8 cellular contexts compared by ENCODE assay signal in genomic region chr1:151326619-151327222, GRCh38. TPM values are rescaled to one million over a fixed set of nuclear protein-coding genes. Genes with fewer than 3 reads are reported as not detected.
DNase-seq lines count a peak whose midpoint lies in the region; ATAC-seq and TF ChIP-seq lines count a peak whose summit lies in the region.

No MANE protein-coding gene starts in this region.

- TF ChIP-seq CTCF in GM06990 (IDR thresholded peaks at IDR 0.05; ENCODE audit: insufficient read depth, low read length, poor library complexity, severe bottlenecking) (no peak), WI38 (IDR thresholded peaks at IDR 0.05; ENCODE audit: low read depth, low read length) (no peak)

- peak overlapping the region; percentile 3 for H4K8ac ChIP-seq in mesendoderm (ENCODE audit: low read depth, low read length)

- no peak overlapping the region for H2AK5ac ChIP-seq in mesendoderm (ENCODE audit: low read length)

- H4K5ac ChIP-seq in mesendoderm (ENCODE audit: low read length), result no peak overlapping the region

- no CpG with 5 or more reads among the region's 12 CpGs for WGBS in mesendoderm (ENCODE audit: extremely low coverage, insufficient coverage, low lambda C conversion rate)

- H3K9me3 ChIP-seq in KOPT-K1 (ENCODE audit: insufficient read depth, low read length, poor library complexity, severe bottlenecking), result no peaks in the 10 kb centered on the region

- peaks cover 34 to 45% of the 10 kb centered on the region in 2 donors for H3K4me1 Mint-ChIP-seq in effector memory CD8-positive, alpha-beta T cell (ENCODE audit: low read depth in 2 of 2)

- H3K79me1 ChIP-seq in mesendoderm (ENCODE audit: low read length), result peaks cover 8% of the 10 kb centered on the region

- H3K56ac ChIP-seq in mesendoderm (ENCODE audit: low read length), result peak overlapping the region; percentile 85

- H3K36me3 Mint-ChIP-seq in effector memory CD8-positive, alpha-beta T cell (ENCODE audit: insufficient read depth), result peaks cover 32% of the 10 kb centered on the region

- H3K18ac ChIP-seq in mesendoderm (ENCODE audit: low read length), result peak overlapping the region; percentile 34

- H3K9ac ChIP-seq in mesendoderm (ENCODE audit: low read length), result peak overlapping the region; percentile 76

- no peak overlapping the region for H2BK5ac ChIP-seq in mesendoderm (ENCODE audit: low read length)

- peaks cover 8% of the 10 kb centered on the region for H3K36me3 ChIP-seq in GM06990 (ENCODE audit: control insufficient read depth, insufficient read depth, low read length)
- H3K36me3 ChIP-seq in KOPT-K1 (ENCODE audit: insufficient read depth, low read length), result peaks cover 38% of the 10 kb centered on the region
- no peaks in the 10 kb centered on the region for H3K36me3 ChIP-seq in mesendoderm (ENCODE audit: control insufficient read depth, insufficient read depth, low read length)

- peak overlapping the region; percentile 95 to 96 for H3K27ac Mint-ChIP-seq in effector memory CD8-positive, alpha-beta T cell

- no peaks in the 10 kb centered on the region for H3K9me3 Mint-ChIP-seq in effector memory CD8-positive, alpha-beta T cell

- no peak overlapping the region for H2BK120ac ChIP-seq in mesendoderm (ENCODE audit: low read depth, low read length)

- H3K23ac ChIP-seq in mesendoderm (ENCODE audit: low read length), result no peak overlapping the region

- peak overlapping the region; percentile 83 to 94 for H3K4me3 Mint-ChIP-seq in effector memory CD8-positive, alpha-beta T cell

- H3K27me3 ChIP-seq in GM06990 (replicated peaks; ENCODE audit: control insufficient read depth, insufficient read depth, low read length) (no peaks in the 10 kb centered on the region), mesendoderm (ENCODE audit: insufficient read depth, low read length, poor library complexity) (no peaks in the 10 kb centered on the region)

- peak overlapping the region; percentile 95 for H3K4me2 ChIP-seq in mesendoderm (ENCODE audit: low read length)

- H2BK15ac ChIP-seq in mesendoderm (replicated peaks; ENCODE audit: low read depth), result no peak overlapping the region

- H3K4ac ChIP-seq in mesendoderm (ENCODE audit: low read depth, low read length), result no peak overlapping the region

- H3K4me3 ChIP-seq in GM06990 (replicated peaks; ENCODE audit: low read depth, low read length) (peak overlapping the region; percentile 77), WI38 (ENCODE audit: low read depth, low read length) (peak overlapping the region; percentile 62), mesendoderm (ENCODE audit: low read length) (peak overlapping the region; percentile 43)

- H3K27me3 Mint-ChIP-seq in effector memory CD8-positive, alpha-beta T cell, result no peaks in the 10 kb centered on the region

- H3K79me2 ChIP-seq in mesendoderm (ENCODE audit: control insufficient read depth, insufficient read depth, low read length), result peaks cover 7% of the 10 kb centered on the region

- H3K27ac ChIP-seq in KOPT-K1 (ENCODE audit: low read depth, low read length, poor library complexity, severe bottlenecking), result peak overlapping the region; percentile 72
- no peak overlapping the region for H3K27ac ChIP-seq in mesendoderm (ENCODE audit: low read depth, low read length)

- no peak for DNase-seq in GM06990 (ENCODE audit: extremely low read depth, insufficient read length)
- DNase-seq in effector memory CD8-positive, alpha-beta T cell, result peak in 2 of 3 experiments; percentile 36 to 43
- peak; percentile 29 for DNase-seq in mesendoderm
- peak; percentile 73 for DNase-seq in stimulated activated CD8-positive, alpha-beta memory T cell treated with anti-CD3 and anti-CD28 coated beads, Interleukin-4, amount 100 ng/mL, for 48 hours
- no peak for DNase-seq in NCI-H2196 (lab: John Stamatoyannopoulos, UW; ENCODE audit: unreplicated experiment)

- peaks cover 4% of the 10 kb centered on the region for H3K4me1 ChIP-seq in mesendoderm (ENCODE audit: control insufficient read depth, low read depth, low read length)

- peak; percentile 61 for ATAC-seq in GM21529 (IDR thresholded peaks at IDR 0.05; ENCODE audit: unreplicated experiment)
- peak; percentile 49 for ATAC-seq in effector memory CD8-positive, alpha-beta T cell (replicated peaks)

RNA-seq across cellular contexts. Expression of gene PI4KB, which starts 0.5 kb away (rescaled TPM):
- polyA plus RNA-seq in mesendoderm (2013, experiment 1 of 2), result 17.0 TPM
- 17.2 TPM for polyA plus RNA-seq in mesendoderm (2013, experiment 2 of 2)

RNA-seq across cellular contexts. Expression of gene RFX5, which starts 20.3 kb away (rescaled TPM):
- polyA plus RNA-seq in mesendoderm (2013, experiment 1 of 2), result 24.0 TPM
- polyA plus RNA-seq in mesendoderm (2013, experiment 2 of 2), result 25.6 TPM

RNA-seq across cellular contexts. Expression of gene ZNF687, which starts 44.6 kb away (rescaled TPM):
- polyA plus RNA-seq in mesendoderm (2013, experiment 1 of 2), result 18.8 TPM
- polyA plus RNA-seq in mesendoderm (2013, experiment 2 of 2), result 21.8 TPM

RNA-seq across cellular contexts. Expression of gene SELENBP1, which starts 45.8 kb away (rescaled TPM):
- 8.0 TPM for polyA plus RNA-seq in mesendoderm (2013, experiment 1 of 2)
- polyA plus RNA-seq in mesendoderm (2013, experiment 2 of 2), result 8.6 TPM

Comparison
In these comparisons a context has a peak if more than half of its experiments do, and no peak if none do; other contexts are left out.
1. DNase-seq: peak in effector memory CD8-positive, alpha-beta T cell (2 of 3), mesendoderm (single experiment) and stimulated activated CD8-positive, alpha-beta memory T cell treated with anti-CD3 and anti-CD28 coated beads, Interleukin-4, amount 100 ng/mL, for 48 hours (single experiment); none in GM06990 (single experiment) and NCI-H2196 (single experiment).
2. Peak in every context shown above with its lines, with median percentiles within 50 percentile points of each other: H3K4me3 ChIP-seq.